ENCODE assay signal across 16 cellular contexts in the genomic region with DNA sequence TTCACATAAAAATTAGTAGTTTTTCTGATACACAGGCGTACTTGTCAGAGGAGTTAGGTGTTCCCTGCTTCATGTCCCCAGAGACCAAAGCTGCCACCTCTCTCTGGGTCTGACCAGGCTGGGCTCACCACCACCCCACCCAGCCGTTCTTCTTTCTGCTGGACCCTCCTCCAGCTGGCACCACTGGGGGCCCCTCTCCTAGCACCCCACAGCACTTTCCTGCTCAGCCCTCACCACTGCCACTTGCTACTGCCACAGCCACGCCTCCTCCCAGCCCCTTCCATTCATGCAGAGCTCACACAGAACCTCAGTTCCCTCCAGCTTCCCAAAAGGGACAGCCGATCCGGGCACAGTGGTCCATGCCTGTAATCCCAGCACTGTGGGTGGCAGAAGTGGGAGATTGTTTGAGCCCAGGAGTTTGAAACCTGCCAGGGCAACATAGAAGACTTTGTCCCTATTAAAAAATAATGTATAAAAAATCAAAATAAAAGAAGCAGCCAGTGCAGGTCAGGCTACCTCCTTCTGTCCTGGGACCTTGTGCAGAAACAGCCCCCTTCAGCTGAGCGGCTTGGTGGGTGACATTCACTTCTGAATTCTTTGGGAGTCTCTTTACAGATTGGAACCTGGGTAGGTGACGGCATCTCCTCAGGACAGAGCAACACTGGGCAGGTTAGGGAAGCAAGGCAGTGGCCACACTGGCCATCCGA.
DNase-seq lines count a peak whose midpoint lies in the region; ATAC-seq and TF ChIP-seq lines count a peak whose summit lies in the region.
"Had no signal": no experiment of that assay in that cellular context is flagged by ENCODE, and none has a peak within 500 bp of the region (broad histone marks: within the 10 kb centered on the region; RNA-seq: fewer than 3 reads in every experiment).

No MANE protein-coding gene starts in this region.

- no peak overlapping the region for H3K4me3 ChIP-seq in adipocyte (ENCODE audit: low read length)
- H3K4me3 ChIP-seq in lower lobe of right lung: no peak overlapping the region
- no peak overlapping the region for H3K4me3 ChIP-seq in spleen
- H3K4me3 ChIP-seq: GM12878 had no signal

- H3K4me1 ChIP-seq in adipocyte (ENCODE audit: control insufficient read depth, insufficient read depth, low read length) (peaks cover 60% of the 10 kb centered on the region), lower lobe of right lung (peaks cover 71% of the 10 kb centered on the region), spleen (peaks cover 11 to 65% (median 30%) of the 10 kb centered on the region in 6 donors)

- ATAC-seq in lower lobe of right lung (no peak), SK-N-SH treated with all-trans-retinoic acid at 6 μM for 48 hours (no peak)
- ATAC-seq: GM12878 had no signal

- H3K9me3 ChIP-seq in adipocyte (ENCODE audit: control insufficient read depth, low read length) (no peaks in the 10 kb centered on the region), lower lobe of right lung (no peaks in the 10 kb centered on the region), spleen (peaks cover 0 to 6% (median 0%) of the 10 kb centered on the region in 8 donors)

- H3K27ac ChIP-seq in C4-2B (peak overlapping the region; percentile 91), lower lobe of right lung (peak overlapping the region; percentile 89), spleen (peak overlapping the region in 5 of 8 donors; percentile 21 to 60 (median 47))
- H3K27ac ChIP-seq: epithelial cell of prostate, KMS-11, RWPE1 had no signal

- no peak for TF ChIP-seq POLR2A in spleen (IDR thresholded peaks at IDR 0.05)

- H3K36me3 ChIP-seq in adipocyte (ENCODE audit: control insufficient read depth, insufficient read depth, low read length, severe bottlenecking): no peaks in the 10 kb centered on the region
- no peaks in the 10 kb centered on the region for H3K36me3 ChIP-seq in lower lobe of right lung
- no peaks in the 10 kb centered on the region for H3K36me3 ChIP-seq in spleen

- 87 to 92% (median 88%) methylated on average over 8 of the region's 8 CpGs for WGBS in spleen, 5 donors

- H3K9ac ChIP-seq in adipocyte (ENCODE audit: low read length): peak overlapping the region; percentile 23
- H3K9ac ChIP-seq: KMS-11 had no signal

- intact Hi-C loops in lower lobe of right lung (cut with DNase I): no loop called here
- intact Hi-C loops in spleen (cut with DNase I; ENCODE audit: low total_unique reads): no loop called here

- no peak for DNase-seq in adipocyte (ENCODE audit: low read depth)
- no peak for DNase-seq in lower lobe of right lung
- no peak for DNase-seq in spleen
- DNase-seq in NCI-H69 (lab: John Stamatoyannopoulos, UW): no peak
- no peak for DNase-seq in GM20000 (ENCODE audit: low spot score)
- DNase-seq: activated gamma-delta T cell treated with Interleukin-2 at 50 U/mL for 16 hours, immature natural killer cell, NCI-H2171, NCI-H82, occipital lobe had no signal

- no peak for TF ChIP-seq CTCF in C4-2B (conservative IDR thresholded peaks at IDR 0.05)
- TF ChIP-seq CTCF in lower lobe of right lung (IDR thresholded peaks at IDR 0.05): no peak
- no peak for TF ChIP-seq CTCF in spleen (IDR thresholded peaks at IDR 0.05 in 8 of 11, conservative IDR thresholded peaks at IDR 0.05 in 3 of 11)
- no peak for TF ChIP-seq CTCF in GM20000 (IDR thresholded peaks at IDR 0.05; ENCODE audit: extremely low read depth, missing control alignments)

- H3K27me3 ChIP-seq in adipocyte (replicated peaks; ENCODE audit: control insufficient read depth, insufficient read depth, low read length) (no peaks in the 10 kb centered on the region), lower lobe of right lung (ENCODE audit: low read depth) (no peaks in the 10 kb centered on the region), spleen (replicated peaks in 1 of 7) (no peaks in the 10 kb centered on the region)

TF ChIP-seq in SK-N-SH treated with all-trans-retinoic acid at 6 μM for 48 hours, 23 proteins besides CTCF, POLR2A, EP300 and RAD21:
- TF ChIP-seq, protein P1, sequence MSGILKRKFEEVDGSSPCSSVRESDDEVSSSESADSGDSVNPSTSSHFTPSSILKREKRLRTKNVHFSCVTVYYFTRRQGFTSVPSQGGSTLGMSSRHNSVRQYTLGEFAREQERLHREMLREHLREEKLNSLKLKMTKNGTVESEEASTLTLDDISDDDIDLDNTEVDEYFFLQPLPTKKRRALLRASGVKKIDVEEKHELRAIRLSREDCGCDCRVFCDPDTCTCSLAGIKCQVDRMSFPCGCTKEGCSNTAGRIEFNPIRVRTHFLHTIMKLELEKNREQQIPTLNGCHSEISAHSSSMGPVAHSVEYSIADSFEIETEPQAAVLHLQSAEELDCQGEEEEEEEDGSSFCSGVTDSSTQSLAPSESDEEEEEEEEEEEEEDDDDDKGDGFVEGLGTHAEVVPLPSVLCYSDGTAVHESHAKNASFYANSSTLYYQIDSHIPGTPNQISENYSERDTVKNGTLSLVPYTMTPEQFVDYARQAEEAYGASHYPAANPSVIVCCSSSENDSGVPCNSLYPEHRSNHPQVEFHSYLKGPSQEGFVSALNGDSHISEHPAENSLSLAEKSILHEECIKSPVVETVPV (CRISPR knock-in tag; IDR thresholded peaks at IDR 0.05): no peak
- TF ChIP-seq GLIS3 (CRISPR knock-in tag; IDR thresholded peaks at IDR 0.05): no peak
- no peak for TF ChIP-seq ZC3H10 (CRISPR knock-in tag; IDR thresholded peaks at IDR 0.05)
- TF ChIP-seq, protein P2, sequence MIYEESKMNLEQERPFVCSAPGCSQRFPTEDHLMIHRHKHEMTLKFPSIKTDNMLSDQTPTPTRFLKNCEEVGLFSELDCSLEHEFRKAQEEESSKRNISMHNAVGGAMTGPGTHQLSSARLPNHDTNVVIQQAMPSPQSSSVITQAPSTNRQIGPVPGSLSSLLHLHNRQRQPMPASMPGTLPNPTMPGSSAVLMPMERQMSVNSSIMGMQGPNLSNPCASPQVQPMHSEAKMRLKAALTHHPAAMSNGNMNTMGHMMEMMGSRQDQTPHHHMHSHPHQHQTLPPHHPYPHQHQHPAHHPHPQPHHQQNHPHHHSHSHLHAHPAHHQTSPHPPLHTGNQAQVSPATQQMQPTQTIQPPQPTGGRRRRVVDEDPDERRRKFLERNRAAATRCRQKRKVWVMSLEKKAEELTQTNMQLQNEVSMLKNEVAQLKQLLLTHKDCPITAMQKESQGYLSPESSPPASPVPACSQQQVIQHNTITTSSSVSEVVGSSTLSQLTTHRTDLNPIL (CRISPR knock-in tag; IDR thresholded peaks at IDR 0.05; ENCODE audit: low read depth): no peak
- TF ChIP-seq, protein P3, sequence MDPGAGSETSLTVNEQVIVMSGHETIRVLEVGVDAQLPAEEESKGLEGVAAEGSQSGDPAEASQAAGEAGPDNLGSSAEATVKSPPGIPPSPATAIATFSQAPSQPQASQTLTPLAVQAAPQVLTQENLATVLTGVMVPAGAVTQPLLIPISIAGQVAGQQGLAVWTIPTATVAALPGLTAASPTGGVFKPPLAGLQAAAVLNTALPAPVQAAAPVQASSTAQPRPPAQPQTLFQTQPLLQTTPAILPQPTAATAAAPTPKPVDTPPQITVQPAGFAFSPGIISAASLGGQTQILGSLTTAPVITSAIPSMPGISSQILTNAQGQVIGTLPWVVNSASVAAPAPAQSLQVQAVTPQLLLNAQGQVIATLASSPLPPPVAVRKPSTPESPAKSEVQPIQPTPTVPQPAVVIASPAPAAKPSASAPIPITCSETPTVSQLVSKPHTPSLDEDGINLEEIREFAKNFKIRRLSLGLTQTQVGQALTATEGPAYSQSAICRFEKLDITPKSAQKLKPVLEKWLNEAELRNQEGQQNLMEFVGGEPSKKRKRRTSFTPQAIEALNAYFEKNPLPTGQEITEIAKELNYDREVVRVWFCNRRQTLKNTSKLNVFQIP (CRISPR knock-in tag; IDR thresholded peaks at IDR 0.05; ENCODE audit: borderline replicate concordance, low read depth): no peak
- TF ChIP-seq ZNF8 (CRISPR knock-in tag; IDR thresholded peaks at IDR 0.05): no peak
- TF ChIP-seq, protein P4, sequence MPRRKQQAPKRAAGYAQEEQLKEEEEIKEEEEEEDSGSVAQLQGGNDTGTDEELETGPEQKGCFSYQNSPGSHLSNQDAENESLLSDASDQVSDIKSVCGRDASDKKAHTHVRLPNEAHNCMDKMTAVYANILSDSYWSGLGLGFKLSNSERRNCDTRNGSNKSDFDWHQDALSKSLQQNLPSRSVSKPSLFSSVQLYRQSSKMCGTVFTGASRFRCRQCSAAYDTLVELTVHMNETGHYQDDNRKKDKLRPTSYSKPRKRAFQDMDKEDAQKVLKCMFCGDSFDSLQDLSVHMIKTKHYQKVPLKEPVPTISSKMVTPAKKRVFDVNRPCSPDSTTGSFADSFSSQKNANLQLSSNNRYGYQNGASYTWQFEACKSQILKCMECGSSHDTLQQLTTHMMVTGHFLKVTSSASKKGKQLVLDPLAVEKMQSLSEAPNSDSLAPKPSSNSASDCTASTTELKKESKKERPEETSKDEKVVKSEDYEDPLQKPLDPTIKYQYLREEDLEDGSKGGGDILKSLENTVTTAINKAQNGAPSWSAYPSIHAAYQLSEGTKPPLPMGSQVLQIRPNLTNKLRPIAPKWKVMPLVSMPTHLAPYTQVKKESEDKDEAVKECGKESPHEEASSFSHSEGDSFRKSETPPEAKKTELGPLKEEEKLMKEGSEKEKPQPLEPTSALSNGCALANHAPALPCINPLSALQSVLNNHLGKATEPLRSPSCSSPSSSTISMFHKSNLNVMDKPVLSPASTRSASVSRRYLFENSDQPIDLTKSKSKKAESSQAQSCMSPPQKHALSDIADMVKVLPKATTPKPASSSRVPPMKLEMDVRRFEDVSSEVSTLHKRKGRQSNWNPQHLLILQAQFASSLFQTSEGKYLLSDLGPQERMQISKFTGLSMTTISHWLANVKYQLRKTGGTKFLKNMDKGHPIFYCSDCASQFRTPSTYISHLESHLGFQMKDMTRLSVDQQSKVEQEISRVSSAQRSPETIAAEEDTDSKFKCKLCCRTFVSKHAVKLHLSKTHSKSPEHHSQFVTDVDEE (CRISPR knock-in tag; IDR thresholded peaks at IDR 0.05): no peak
- TF ChIP-seq RARB (CRISPR knock-in tag; IDR thresholded peaks at IDR 0.05): no peak
